Comparison of ENCODE assay signal across 8 cellular contexts in genomic region chr1:77539510-77540142, GRCh38.
DNase-seq lines count a peak whose midpoint lies in the region; ATAC-seq, FAIRE-seq and TF ChIP-seq lines count a peak whose summit lies in the region.

No MANE protein-coding gene starts in this region.

- CTCF ChIA-PET in K562 (lab: Yijun Ruan, JAX; ENCODE audit: low intra/inter-chr PET ratio) = no interaction called here
- CTCF ChIA-PET in CD8-positive, alpha-beta T cell (lab: Charles Lee) = no interaction called here

- no peak for TF ChIP-seq RAD21 in K562 (CRISPR knock-in tag; conservative IDR thresholded peaks at IDR 0.05 in 1 of 2, IDR thresholded peaks at IDR 0.05 in 1 of 2)

- no peaks in the 10 kb centered on the region for H4K20me1 ChIP-seq in K562 (replicated peaks; ENCODE audit: control insufficient read depth, insufficient read depth, low read length)

- BruUV-seq in K562 (replicated peaks; lab: Mats Ljungman, UMichigan) = no TSS peak

- H3K79me2 ChIP-seq in K562 (ENCODE audit: control insufficient read depth, insufficient read depth, low read length) = no peaks in the 10 kb centered on the region

- H3K9me3 Mint-ChIP-seq in CD8-positive, alpha-beta T cell = no peaks in the 10 kb centered on the region

- peaks cover 47% of the 10 kb centered on the region for H3K36me3 Mint-ChIP-seq in CD8-positive, alpha-beta T cell

- H3K9me1 ChIP-seq in K562 (ENCODE audit: control insufficient read depth, insufficient read depth, low read length) = no peaks in the 10 kb centered on the region

- no peaks in the 10 kb centered on the region for H3K4me1 Mint-ChIP-seq in CD8-positive, alpha-beta T cell (ENCODE audit: low read depth)

- no peaks in the 10 kb centered on the region for H3K27me3 Mint-ChIP-seq in CD8-positive, alpha-beta T cell (ENCODE audit: low read depth)

- H3K4me1 ChIP-seq in K562 (replicated peaks in 1 of 2; ENCODE audit: control insufficient read depth in 2 of 2, insufficient read depth in 2 of 2, low read length in 2 of 2) (peaks cover 0 to 4% of the 10 kb centered on the region in 2 experiments; a peak in 2 of 5 replicates), right lobe of liver (peaks cover 0 to 18% (median 8%) of the 10 kb centered on the region in 4 donors)
- H3K4me1 ChIP-seq in CD8-positive, alpha-beta T cell (ENCODE audit: insufficient read depth, low read length) = no peaks in the 10 kb centered on the region

- in situ Hi-C loops in K562 (cut with MboI) = no loop called here

- H3K4me3 Mint-ChIP-seq in CD8-positive, alpha-beta T cell = no peak overlapping the region

- H3K9me3 ChIP-seq in K562 (replicated peaks; ENCODE audit: control insufficient read depth, insufficient read depth, low read depth, low read length) (no peaks in the 10 kb centered on the region), right lobe of liver (no peaks in the 10 kb centered on the region)
- H3K9me3 ChIP-seq in CD8-positive, alpha-beta T cell (ENCODE audit: low read length) = no peaks in the 10 kb centered on the region

- H3K36me3 ChIP-seq in K562 (ENCODE audit: control insufficient read depth, insufficient read depth, low read length) (no peaks in the 10 kb centered on the region), right lobe of liver (no peaks in the 10 kb centered on the region)
- H3K36me3 ChIP-seq in CD8-positive, alpha-beta T cell (ENCODE audit: insufficient read depth, low read length) = peaks cover 6% of the 10 kb centered on the region

- no peak overlapping the region for H3K9ac ChIP-seq in K562 (ENCODE audit: insufficient read depth in 1 of 2, low read depth in 2 of 2, low read length in 2 of 2)

- DNase-seq in AG09319 (ENCODE audit: extremely low read depth, low read depth) = peak; percentile 75
- no peak for DNase-seq in K562 (ENCODE audit: extremely low read depth in 1 of 4, low spot score in 3 of 4)
- no peak for DNase-seq in right lobe of liver
- DNase-seq in NCI-H1436 (lab: John Stamatoyannopoulos, UW) = no peak
- DNase-seq in activated CD4-positive, alpha-beta T cell treated with anti-CD3 and anti-CD28 coated beads for 4 hours = no peak
- DNase-seq in CD8-positive, alpha-beta T cell = no peak

- TF ChIP-seq POLR2A in K562 (conservative IDR thresholded peaks at IDR 0.05) = no peak
- TF ChIP-seq POLR2A in right lobe of liver (IDR thresholded peaks at IDR 0.05) = no peak

- no peak overlapping the region for H3K27ac ChIP-seq in K562 (ENCODE audit: extremely low read depth, low read depth, low read length)
- H3K27ac ChIP-seq in right lobe of liver = peak overlapping the region in 1 of 3 donors; percentile 72
- no peak overlapping the region for H3K27ac ChIP-seq in CD8-positive, alpha-beta T cell (ENCODE audit: low read depth, low read length)

- ATAC-seq in HG03460 (IDR thresholded peaks at IDR 0.05; ENCODE audit: unreplicated experiment) = peak; percentile 4
- ATAC-seq in K562 = peak; percentile 24
- ATAC-seq in right lobe of liver = peak in 3 of 4 donors; percentile 4 to 7 (median 4)
- ATAC-seq in GM18909 (IDR thresholded peaks at IDR 0.05; ENCODE audit: poor library complexity, unreplicated experiment) = no peak
- no peak for ATAC-seq in CD8-positive, alpha-beta T cell

- H3K4me3 ChIP-seq in K562 (no peak overlapping the region), right lobe of liver (no peak overlapping the region)
- no peak overlapping the region for H3K4me3 ChIP-seq in CD8-positive, alpha-beta T cell (ENCODE audit: low read depth, low read length)

- FAIRE-seq in K562 (lab: Jason Lieb, UNC) = no peak

- H3K4me2 ChIP-seq in K562 (ENCODE audit: insufficient read depth, low read length) = no peak overlapping the region

- POLR2A ChIA-PET in K562 (lab: Yijun Ruan, JAX) = interaction anchor here (1.2 kb wide), 1 partner anchor 17 kb away, joined by 3 read pairs; no protein-coding TSS in a partner anchor
- POLR2A ChIA-PET in CD8-positive, alpha-beta T cell (lab: Charles Lee) = no interaction called here

- no peak for TF ChIP-seq EP300 in K562 (IDR thresholded peaks at IDR 0.05; ENCODE audit: low read length)

- H3K27ac Mint-ChIP-seq in CD8-positive, alpha-beta T cell = no peak overlapping the region

- 32% methylated on average over 3 of the region's 4 CpGs for WGBS in K562 (ENCODE audit: insufficient coverage, low coverage, missing lambda C conversion rate)
- 50% methylated on average over 1 of the region's 4 CpGs for WGBS in right lobe of liver (ENCODE audit: insufficient coverage, low coverage, low lambda C conversion rate, missing lambda C conversion rate)

- no peak overlapping the region for H2AFZ ChIP-seq in K562 (ENCODE audit: low read depth, low read length)

- TF ChIP-seq CTCF in AG09319 (IDR thresholded peaks at IDR 0.05; ENCODE audit: low read depth, low read length) (no peak), K562 (IDR thresholded peaks at IDR 0.05 in 2 of 3, conservative IDR thresholded peaks at IDR 0.05 in 1 of 3; ENCODE audit: insufficient read depth in 2 of 3, low read depth in 1 of 3, low read length in 3 of 3) (no peak), right lobe of liver (IDR thresholded peaks at IDR 0.05) (no peak)
- no peak for TF ChIP-seq CTCF in CD8-positive, alpha-beta T cell (IDR thresholded peaks at IDR 0.05)

- intact Hi-C loops in K562 (cut with micrococcal nuclease) (loop anchor here (10.0 kb wide), 1 partner anchor 365 kb away; no protein-coding TSS in a partner anchor), right lobe of liver (cut with DNase I) (no loop called here)
- intact Hi-C loops in CD8-positive, alpha-beta T cell (cut with DNase I, micrococcal nuclease) = loop anchor here (5.0 to 10.0 kb wide), 3 partner anchors 575 to 1707 kb away; no protein-coding TSS in a partner anchor

- peaks cover 0 to 11% of the 10 kb centered on the region in 2 experiments; a peak in 1 of 5 replicates for H3K27me3 ChIP-seq in K562 (ENCODE audit: control insufficient read depth in 2 of 2, insufficient read depth in 2 of 2, low read length in 2 of 2)
- no peaks in the 10 kb centered on the region for H3K27me3 ChIP-seq in right lobe of liver
- H3K27me3 ChIP-seq in CD8-positive, alpha-beta T cell (ENCODE audit: insufficient read depth, low read length) = no peaks in the 10 kb centered on the region

TF ChIP-seq in K562, 482 proteins besides CTCF, POLR2A, EP300 and RAD21 (continues in another document):
- TF ChIP-seq TAF1 (IDR thresholded peaks at IDR 0.05; ENCODE audit: control insufficient read depth, extremely low read depth, insufficient read depth, low read length, severe bottlenecking) (no peak), MBD1 (CRISPR knock-in tag; IDR thresholded peaks at IDR 0.05) (no peak), ZNF785 (CRISPR knock-in tag; IDR thresholded peaks at IDR 0.05) (no peak), POLR2AphosphoS5 (IDR thresholded peaks at IDR 0.05; ENCODE audit: control insufficient read depth, insufficient read depth, low read depth, low read length) (no peak), ATF7 (IDR thresholded peaks at IDR 0.05) (no peak), VEZF1 (CRISPR knock-in tag; IDR thresholded peaks at IDR 0.05) (peak; percentile 25; the same call in 1 of the 2 replicates), ZC3H8 (IDR thresholded peaks at IDR 0.05) (no peak), EHMT2 (IDR thresholded peaks at IDR 0.05) (no peak), DLX4 (CRISPR knock-in tag; IDR thresholded peaks at IDR 0.05) (no peak), USF2 (CRISPR knock-in tag; IDR thresholded peaks at IDR 0.05) (no peak), NFE2 (IDR thresholded peaks at IDR 0.05; ENCODE audit: low read depth) (peak; percentile 41; the same call in 1 of the 2 replicates)

Comparison
In these comparisons a context has a peak if more than half of its experiments do, and no peak if none do; other contexts are left out.
1. ATAC-seq: peak in HG03460 (single experiment), K562 (single experiment) and right lobe of liver (3 of 4); none in GM18909 (single experiment) and CD8-positive, alpha-beta T cell (single experiment).
2. intact Hi-C loops: an anchor here in K562 (10.0 kb wide) and CD8-positive, alpha-beta T cell (5.0 to 10.0 kb wide); none called in right lobe of liver.